ENCODE assay signal across 9 cellular contexts in the genomic region with DNA sequence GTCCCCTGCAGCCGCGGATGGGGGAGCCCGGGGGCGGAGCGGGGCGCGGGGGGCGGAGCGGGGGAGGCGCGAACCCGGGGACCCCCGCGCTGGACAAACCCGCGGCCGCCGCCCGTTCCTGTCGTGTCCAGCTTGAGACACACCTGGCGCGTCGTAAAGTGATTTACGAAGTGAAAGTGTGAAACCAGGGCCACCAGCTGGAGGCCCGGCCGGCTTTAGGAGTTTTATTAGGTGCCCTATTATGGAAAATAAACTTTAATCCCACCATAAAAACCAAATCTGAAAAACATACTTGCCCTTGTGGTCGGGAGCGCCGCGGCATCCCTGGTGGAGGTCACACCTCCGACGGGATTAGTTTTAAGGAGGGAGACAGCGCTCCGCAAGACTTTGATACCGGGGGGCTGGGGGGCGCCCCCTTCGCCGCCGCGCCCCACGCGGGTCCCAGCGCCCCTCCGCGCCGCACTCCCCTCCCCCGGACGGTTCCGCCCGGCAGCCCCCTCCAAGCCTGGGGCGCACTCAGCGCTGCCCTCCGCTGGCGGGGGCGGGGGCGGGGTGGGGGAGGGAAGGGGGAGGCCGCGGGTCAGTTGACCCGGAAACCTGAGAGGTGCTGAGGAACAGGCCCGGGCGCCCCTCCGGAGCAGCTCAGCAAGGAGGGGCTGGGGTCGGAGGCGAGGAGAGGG. TPM values are rescaled to one million over a fixed set of nuclear protein-coding genes. Genes with fewer than 3 reads are reported as not detected.
A peak's percentile ranks its signal among the peaks of the same experiment; 100 is the strongest.
DNase-seq lines count a peak whose midpoint lies in the region; ATAC-seq, FAIRE-seq and TF ChIP-seq lines count a peak whose summit lies in the region.
"Had no signal": no experiment of that assay in that cellular context is flagged by ENCODE, and none has a peak within 500 bp of the region (broad histone marks: within the 10 kb centered on the region; RNA-seq: fewer than 3 reads in every experiment).

No MANE protein-coding gene starts in this region.

- ATAC-seq in HepG2 (peak; percentile 30), HG03571 (IDR thresholded peaks at IDR 0.05; ENCODE audit: unreplicated experiment) (no peak)

- no peak overlapping the region for H2AFZ ChIP-seq in H9 (ENCODE audit: low read length)
- no peak overlapping the region for H2AFZ ChIP-seq in HepG2 (ENCODE audit: low read length)

- peak overlapping the region; percentile 52 for H3K4me3 ChIP-seq in BLaER1
- peak overlapping the region; percentile 56 to 69 (median 57); a peak in 5 of 6 replicates for H3K4me3 ChIP-seq in HepG2 (replicated peaks in 1 of 3; ENCODE audit: insufficient read depth in 1 of 3, low read depth in 2 of 3, low read length in 3 of 3)
- peak overlapping the region; percentile 32 to 46 for H3K4me3 ChIP-seq in vagina
- no peak overlapping the region for H3K4me3 ChIP-seq in BE2C (ENCODE audit: low read depth, low read length)

- no peak overlapping the region for H4K91ac ChIP-seq in H9 (ENCODE audit: insufficient read length, low read depth, low read length)

- H3K23me2 ChIP-seq in H9 (ENCODE audit: insufficient read length, low read depth, low read length, poor library complexity, severe bottlenecking), result no peaks in the 10 kb centered on the region

- no peak for TF ChIP-seq POLR2A in HepG2 (IDR thresholded peaks at IDR 0.05; ENCODE audit: insufficient read depth in 1 of 2, low read depth in 2 of 2, low read length in 2 of 2)
- no peak for TF ChIP-seq POLR2A in vagina (IDR thresholded peaks at IDR 0.05)

- CTCF ChIA-PET in HepG2 (lab: Yijun Ruan, JAX; ENCODE audit: low intra/inter-chr PET ratio, low total read pairs), result no interaction called here

- H3K36me3 ChIP-seq in BLaER1 (no peaks in the 10 kb centered on the region), HepG2 (replicated peaks in 1 of 2; ENCODE audit: control insufficient read depth in 1 of 2, insufficient read depth in 2 of 2, low read length in 2 of 2) (no peaks in the 10 kb centered on the region; a peak in 1 of 5 replicates), vagina (no peaks in the 10 kb centered on the region), BE2C (no peaks in the 10 kb centered on the region)

- H3K23ac ChIP-seq in H9 (ENCODE audit: insufficient read length, low read depth, low read length), result no peak overlapping the region

- H3K56ac ChIP-seq in H9 (ENCODE audit: insufficient read length, low read depth, low read length), result no peak overlapping the region

- FAIRE-seq in HepG2 (lab: Jason Lieb, UNC), result no peak

- H3K36me3 Mint-ChIP-seq in H9 (ENCODE audit: insufficient read depth in 1 of 3, low read depth in 3 of 3), result no peaks in the 10 kb centered on the region; a peak in 1 of 7 replicates
- peaks cover 2% of the 10 kb centered on the region for H3K36me3 Mint-ChIP-seq in activated naive CD8-positive, alpha-beta T cell

- peak; percentile 56 for DNase-seq in H9
- DNase-seq in HepG2 (ENCODE audit: low spot score), result no peak
- no peak for DNase-seq in vagina (ENCODE audit: extremely low spot score in 2 of 2)
- DNase-seq in BE2C, result no peak
- DNase-seq in stimulated activated naive CD4-positive, alpha-beta T cell treated with Interleukin-2 at 50 U/mL for 16 hours (lab: John Stamatoyannopoulos, UW), result no peak

- peaks cover 57% of the 10 kb centered on the region for H4K20me1 ChIP-seq in BLaER1
- no peaks in the 10 kb centered on the region for H4K20me1 ChIP-seq in H9 (ENCODE audit: control insufficient read depth, insufficient read depth, insufficient read length)
- H4K20me1 ChIP-seq in HepG2 (ENCODE audit: insufficient read depth, low read length), result no peaks in the 10 kb centered on the region

- H3K27me3 ChIP-seq in BLaER1 (peaks cover 97% of the 10 kb centered on the region), H9 (ENCODE audit: insufficient read depth, low read length) (peaks cover 80% of the 10 kb centered on the region), HepG2 (ENCODE audit: control insufficient read depth in 1 of 2, insufficient read depth in 2 of 2, low read length in 2 of 2) (peaks cover 0 to 23% of the 10 kb centered on the region in 2 experiments; a peak in 4 of 5 replicates), vagina (peaks cover 23% of the 10 kb centered on the region), BE2C (peaks cover 77% of the 10 kb centered on the region)

- no peaks in the 10 kb centered on the region for H3K79me2 ChIP-seq in H9 (ENCODE audit: insufficient read depth, low read length)
- H3K79me2 ChIP-seq in HepG2 (ENCODE audit: insufficient read depth, low read length), result no peaks in the 10 kb centered on the region

- H3K4me1 Mint-ChIP-seq in H9, result peaks cover 12 to 29% of the 10 kb centered on the region in 2 experiments
- peaks cover 34% of the 10 kb centered on the region for H3K4me1 Mint-ChIP-seq in activated naive CD8-positive, alpha-beta T cell (ENCODE audit: low read depth)

- H2BK15ac ChIP-seq in H9 (ENCODE audit: low read depth, low read length), result no peak overlapping the region

- no peak overlapping the region for H3K27ac Mint-ChIP-seq in H9
- no peak overlapping the region for H3K27ac Mint-ChIP-seq in activated naive CD8-positive, alpha-beta T cell

- H3K79me1 ChIP-seq in H9 (ENCODE audit: insufficient read depth, low read depth, low read length, poor library complexity, severe bottlenecking), result no peaks in the 10 kb centered on the region

- no peak overlapping the region for H2BK20ac ChIP-seq in H9 (ENCODE audit: low read depth, low read length, poor library complexity, severe bottlenecking)

- no peak overlapping the region for H4K5ac ChIP-seq in H9 (ENCODE audit: insufficient read length, low read depth, low read length)

- H3K4me3 Mint-ChIP-seq in H9, result peak overlapping the region; percentile 45 to 74
- peak overlapping the region; percentile 89 for H3K4me3 Mint-ChIP-seq in activated naive CD8-positive, alpha-beta T cell

- H3K4me2 ChIP-seq in BLaER1 (peak overlapping the region; percentile 70), H9 (ENCODE audit: insufficient read depth, insufficient read length, low read length) (peak overlapping the region; percentile 32), HepG2 (ENCODE audit: low read depth, low read length) (peak overlapping the region; percentile 69)

- H4K8ac ChIP-seq in H9 (replicated peaks; ENCODE audit: insufficient read length, low read depth, low read length), result no peak overlapping the region

- no peak overlapping the region for H2AK5ac ChIP-seq in H9 (ENCODE audit: insufficient read length, low read length)

- H2BK120ac ChIP-seq in H9 (ENCODE audit: low read depth, low read length, poor library complexity, severe bottlenecking), result no peak overlapping the region

- no peak overlapping the region for H3K4ac ChIP-seq in H9 (ENCODE audit: low read depth, low read length)

- H3T11ph ChIP-seq in H9 (ENCODE audit: low read length), result no peak overlapping the region

- no peak overlapping the region for H2BK12ac ChIP-seq in H9 (ENCODE audit: insufficient read length, low read depth, low read length)

- POLR2A ChIA-PET in HepG2 (lab: Yijun Ruan, JAX), result interaction anchor here (1.0 to 2.1 kb wide), 2 partner anchors 10 to 12 kb away, joined by 4 to 9 read pairs; a partner anchor contains a TSS

- TF ChIP-seq EP300 in HepG2 (IDR thresholded peaks at IDR 0.05; ENCODE audit: low read depth in 2 of 2, low read length in 2 of 2) (no peak), HepG2 (CRISPR knock-in tag; IDR thresholded peaks at IDR 0.05; ENCODE audit: borderline replicate concordance) (no peak)

- in situ Hi-C loops in HepG2 (cut with HindIII; ENCODE audit: extremely low pct_ligation_motif_present, low pct_unique_long_range_greater_than_20kb), result no loop called here

- intact Hi-C loops in HepG2 (cut with micrococcal nuclease; ENCODE audit: unreplicated experiment) (no loop called here), vagina (cut with DNase I) (no loop called here)

- H3K9me3 ChIP-seq in BLaER1 (peaks cover 43% of the 10 kb centered on the region), H9 (ENCODE audit: control insufficient read depth, low read depth, low read length) (no peaks in the 10 kb centered on the region), HepG2 (ENCODE audit: low read length) (no peaks in the 10 kb centered on the region), vagina (no peaks in the 10 kb centered on the region), BE2C (no peaks in the 10 kb centered on the region)

- no CpG with 5 or more reads among the region's 64 CpGs for WGBS in H9 (ENCODE audit: extremely low coverage, insufficient read length, low lambda C conversion rate)
- 1% methylated on average over 22 of the region's 64 CpGs for WGBS in HepG2 (ENCODE audit: low lambda C conversion rate)

- no peak overlapping the region for H3K14ac ChIP-seq in H9 (ENCODE audit: insufficient read depth, low read length)

- TF ChIP-seq CTCF in H9 (conservative IDR thresholded peaks at IDR 0.05), result no peak
- TF ChIP-seq CTCF in HepG2 (CRISPR knock-in tag; IDR thresholded peaks at IDR 0.05), result no peak
- no peak for TF ChIP-seq CTCF in vagina (IDR thresholded peaks at IDR 0.05)
- no peak for TF ChIP-seq CTCF in BE2C (IDR thresholded peaks at IDR 0.05; ENCODE audit: low read depth, low read length)

- H3K9ac ChIP-seq in BLaER1 (no peak overlapping the region), H9 (ENCODE audit: extremely low read depth, insufficient read length, low read length) (no peak overlapping the region), HepG2 (ENCODE audit: insufficient read depth, low read depth, low read length) (0 out of 2 replicates have a peak overlapping the region, but pooled peaks have one; percentile 43)

- H2BK5ac ChIP-seq in H9 (ENCODE audit: insufficient read length, low read length), result no peak overlapping the region

- H3K4me1 ChIP-seq in BLaER1 (no peaks in the 10 kb centered on the region), H9 (ENCODE audit: insufficient read depth, low read length) (0 out of 2 replicates have a peak, but pooled peaks cover 4% of the 10 kb centered on the region), HepG2 (ENCODE audit: insufficient read depth, low read length) (peaks cover 8% of the 10 kb centered on the region), vagina (peaks cover 44% of the 10 kb centered on the region), BE2C (peaks cover 8% of the 10 kb centered on the region; the same call in 1 of the 2 replicates)

- no TSS peak for BruUV-seq in HepG2 (replicated peaks; lab: Mats Ljungman, UMichigan)

- peaks cover 0 to 9% of the 10 kb centered on the region in 2 experiments; a peak in 2 of 5 replicates for H3K9me3 Mint-ChIP-seq in H9
- H3K9me3 Mint-ChIP-seq in activated naive CD8-positive, alpha-beta T cell (ENCODE audit: low read depth), result no peaks in the 10 kb centered on the region

- H3K27me3 Mint-ChIP-seq in H9 (ENCODE audit: low read depth), result peaks cover 97% of the 10 kb centered on the region
- peaks cover 47% of the 10 kb centered on the region for H3K27me3 Mint-ChIP-seq in activated naive CD8-positive, alpha-beta T cell

- H3K27ac ChIP-seq in BLaER1, result no peak overlapping the region
- H3K27ac ChIP-seq in H9 (ENCODE audit: insufficient read length, low read depth, low read length), result no peak overlapping the region
- no peak overlapping the region for H3K27ac ChIP-seq in HepG2 (ENCODE audit: extremely low read length, insufficient read depth, low read length)
- H3K27ac ChIP-seq in vagina, result no peak overlapping the region

- no peak for TF ChIP-seq RAD21 in HepG2 (CRISPR knock-in tag; IDR thresholded peaks at IDR 0.05)

- H3K18ac ChIP-seq in H9 (ENCODE audit: insufficient read length, low read depth, low read length), result no peak overlapping the region

RNA-seq across cellular contexts. Expression of a gene that starts 10.3 kb away (rescaled TPM):
- total RNA-seq in H9 (2021) (0.20 TPM in 1 of 2 replicates, not detected in the other), HepG2 (2016; rRNA removed; fragmentation: Illumina TruSeq; extraction: Trizol) (3.6 and 6.1 TPM in 2 replicates), vagina (not detected)
- 2.4 and 2.5 TPM in 2 replicates for total RNA-seq in HepG2 (2016; cell fraction: cytosol; rRNA removed; fragmentation: Illumina TruSeq; extraction: Trizol; ENCODE audit: low read depth)
- total RNA-seq in HepG2 (2016; cell fraction: insoluble cytoplasmic fraction; rRNA removed; fragmentation: Illumina TruSeq; extraction: Trizol), result 3.4 and 9.7 TPM in 2 replicates
- 4.5 and 5.6 TPM in 2 replicates for total RNA-seq in HepG2 (2016; cell fraction: membrane; rRNA removed; fragmentation: Illumina TruSeq; extraction: Trizol)
- total RNA-seq in HepG2 (2016; cell fraction: nucleus; rRNA removed; fragmentation: Illumina TruSeq; extraction: Trizol), result 6.7 and 7.4 TPM in 2 replicates
- 0.91 and 0.94 TPM in 2 replicates for polyA plus RNA-seq in HepG2 (2011; rRNA removed)
- polyA plus RNA-seq in HepG2 (2011; cell fraction: cytosol; rRNA removed), result 0.37 and 1.0 TPM in 2 replicates
- polyA plus RNA-seq in HepG2 (2011; cell fraction: nucleus; rRNA removed), result 3.8 and 4.5 TPM in 2 replicates
- 1.7 and 2.4 TPM in 2 replicates for polyA plus RNA-seq in HepG2 (2012)
- polyA plus RNA-seq in HepG2 (2016; cell fraction: cytosol; fragmentation: Illumina TruSeq; extraction: Trizol; ENCODE audit: low read depth), result 2.2 and 3.2 TPM in 2 replicates
- polyA plus RNA-seq in HepG2 (2016; cell fraction: insoluble cytoplasmic fraction; fragmentation: Illumina TruSeq; extraction: Trizol; ENCODE audit: low read depth), result 6.3 and 6.7 TPM in 2 replicates
- polyA plus RNA-seq in HepG2 (2016; cell fraction: membrane; fragmentation: Illumina TruSeq; extraction: Trizol; ENCODE audit: low read depth), result 4.5 and 4.8 TPM in 2 replicates
- 16.6 TPM in 2 replicates for polyA plus RNA-seq in HepG2 (2016; cell fraction: nucleus; fragmentation: Illumina TruSeq; extraction: Trizol; ENCODE audit: insufficient read depth, low read depth)
- polyA minus RNA-seq in HepG2 (2011; rRNA and poly(A)+ RNA removed; ENCODE audit: low replicate concordance), result 0.98 and 1.5 TPM in 2 replicates
- 0.89 and 1.6 TPM in 2 replicates for polyA minus RNA-seq in HepG2 (2011; cell fraction: cytosol; rRNA and poly(A)+ RNA removed)
- polyA minus RNA-seq in HepG2 (2011; cell fraction: nucleus; rRNA and poly(A)+ RNA removed), result 3.2 and 7.9 TPM in 2 replicates
- 2.4 TPM for polyA plus RNA-seq in BE2C (2012; ENCODE audit: insufficient read depth, insufficient read length, low read depth)
- total RNA-seq: glomerular endothelial cell had no signal

RNA-seq across cellular contexts. Expression of a gene that starts 50.7 kb away (rescaled TPM):
- total RNA-seq in H9 (2021) (30.4 and 31.7 TPM in 2 replicates), HepG2 (2016; rRNA removed; fragmentation: Illumina TruSeq; extraction: Trizol) (17.3 and 26.2 TPM in 2 replicates), vagina (28.5 TPM)
- 19.4 and 19.6 TPM in 2 replicates for total RNA-seq in HepG2 (2016; cell fraction: cytosol; rRNA removed; fragmentation: Illumina TruSeq; extraction: Trizol; ENCODE audit: low read depth)
- total RNA-seq in HepG2 (2016; cell fraction: insoluble cytoplasmic fraction; rRNA removed; fragmentation: Illumina TruSeq; extraction: Trizol), result 17.8 and 29.8 TPM in 2 replicates
- 9.5 and 9.7 TPM in 2 replicates for total RNA-seq in HepG2 (2016; cell fraction: membrane; rRNA removed; fragmentation: Illumina TruSeq; extraction: Trizol)
- 38.8 and 47.6 TPM in 2 replicates for total RNA-seq in HepG2 (2016; cell fraction: nucleus; rRNA removed; fragmentation: Illumina TruSeq; extraction: Trizol)
- polyA plus RNA-seq in HepG2 (2011; rRNA removed), result 14.0 and 14.2 TPM in 2 replicates
- 3.9 and 4.6 TPM in 2 replicates for polyA plus RNA-seq in HepG2 (2011; cell fraction: cytosol; rRNA removed)
- 31.2 and 37.8 TPM in 2 replicates for polyA plus RNA-seq in HepG2 (2011; cell fraction: nucleus; rRNA removed)
- polyA plus RNA-seq in HepG2 (2012), result 12.8 and 13.3 TPM in 2 replicates
- polyA plus RNA-seq in HepG2 (2016; cell fraction: cytosol; fragmentation: Illumina TruSeq; extraction: Trizol; ENCODE audit: low read depth), result 0.77 and 1.1 TPM in 2 replicates
- polyA plus RNA-seq in HepG2 (2016; cell fraction: insoluble cytoplasmic fraction; fragmentation: Illumina TruSeq; extraction: Trizol; ENCODE audit: low read depth), result 13.4 and 13.7 TPM in 2 replicates
- polyA plus RNA-seq in HepG2 (2016; cell fraction: membrane; fragmentation: Illumina TruSeq; extraction: Trizol; ENCODE audit: low read depth), result 2.3 and 2.8 TPM in 2 replicates
- polyA plus RNA-seq in HepG2 (2016; cell fraction: nucleus; fragmentation: Illumina TruSeq; extraction: Trizol; ENCODE audit: insufficient read depth, low read depth), result 57.7 and 61.6 TPM in 2 replicates
- polyA minus RNA-seq in HepG2 (2011; rRNA and poly(A)+ RNA removed; ENCODE audit: low replicate concordance), result 25.8 and 45.7 TPM in 2 replicates
- 5.3 and 6.9 TPM in 2 replicates for polyA minus RNA-seq in HepG2 (2011; cell fraction: cytosol; rRNA and poly(A)+ RNA removed)
- polyA minus RNA-seq in HepG2 (2011; cell fraction: nucleus; rRNA and poly(A)+ RNA removed), result 44.3 and 51.8 TPM in 2 replicates
- 58.0 TPM for polyA plus RNA-seq in BE2C (2012; ENCODE audit: insufficient read depth, insufficient read length, low read depth)
